23 cellular contexts compared by ENCODE assay signal in the genomic region with DNA sequence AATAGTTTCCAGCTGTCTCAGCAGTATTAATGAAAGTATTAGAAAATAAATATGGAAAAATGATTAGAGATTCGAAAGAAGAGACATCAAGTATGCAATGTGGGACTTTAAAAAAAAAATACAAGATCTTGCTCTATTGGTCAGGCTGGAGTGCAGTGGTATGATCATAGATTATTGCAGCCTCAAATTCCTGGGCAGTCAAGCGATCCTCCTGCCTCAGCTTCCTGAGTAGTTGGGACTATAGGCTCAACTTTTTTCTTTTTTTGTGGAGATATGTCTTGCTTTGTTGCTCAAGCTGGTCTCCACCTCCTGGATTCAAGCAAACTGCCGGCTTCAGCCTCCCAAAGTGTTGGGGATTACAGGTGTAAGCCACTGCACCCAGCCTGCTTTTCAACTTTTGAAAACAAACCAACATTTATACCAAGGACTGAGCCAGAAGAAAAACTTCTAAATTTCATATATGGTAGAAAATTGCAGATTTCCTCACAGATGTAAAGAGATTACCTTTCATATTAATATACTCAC.
"Had no signal": no experiment of that assay in that cellular context is flagged by ENCODE, and none has a peak within 500 bp of the region (broad histone marks: within the 10 kb centered on the region; RNA-seq: fewer than 3 reads in every experiment).

No MANE protein-coding gene starts in this region.

- H3K36me3 ChIP-seq: neutrophil, right atrium auricular region, sigmoid colon, suprapubic skin, thyroid gland had no signal

- DNase-seq: cerebellar nuclear complex; effector memory CD8-positive, alpha-beta T cell; foreskin keratinocyte; head of caudate nucleus; islet precursor cell; left cardiac atrium; left ventricle myocardium superior; mammary epithelial cell; naive thymus-derived CD4-positive, alpha-beta T cell; nephron progenitor cell; posterior cingulate gyrus; sigmoid colon; stimulated activated CD4-positive, alpha-beta T cell treated with anti-CD3 and anti-CD28 coated beads, Interleukin-2, amount 100 ng/mL, for 48 hours; stimulated activated naive CD8-positive, alpha-beta T cell treated with anti-CD3 and anti-CD28 coated beads, Interleukin-15, Interleukin-2, amounts not matched to agents 100 U/mL and 50 U/mL, for 24 hours had no signal

- H3K9me3 ChIP-seq: neutrophil, right atrium auricular region, sigmoid colon, suprapubic skin, thyroid gland had no signal

- H3K79me2 ChIP-seq: hepatocyte had no signal

- H3K4me1 Mint-ChIP-seq: naive thymus-derived CD4-positive, alpha-beta T cell had no signal

- H3K27me3 Mint-ChIP-seq: dendritic cell treated with granulocyte-macrophage colony-stimulating factor and Interleukin-4, amounts not matched to agents 40 ng/mL and 50 ng/mL, for 4 days; type B pancreatic cell had no signal

- H3K4me3 Mint-ChIP-seq: dendritic cell treated with granulocyte-macrophage colony-stimulating factor and Interleukin-4, amounts not matched to agents 40 ng/mL and 50 ng/mL, for 4 days; effector memory CD8-positive, alpha-beta T cell; naive thymus-derived CD4-positive, alpha-beta T cell; nephron progenitor cell; type B pancreatic cell had no signal

- H3K9me3 Mint-ChIP-seq: dendritic cell treated with granulocyte-macrophage colony-stimulating factor and Interleukin-4, amounts not matched to agents 40 ng/mL and 50 ng/mL, for 4 days; effector memory CD8-positive, alpha-beta T cell; naive thymus-derived CD4-positive, alpha-beta T cell; nephron progenitor cell had no signal

- H3K27me3 ChIP-seq: foreskin keratinocyte, hepatocyte, neutrophil, right atrium auricular region, sigmoid colon, suprapubic skin, thyroid gland had no signal

- H3K4me2 ChIP-seq: hepatocyte had no signal

- ATAC-seq: effector memory CD8-positive, alpha-beta T cell; foreskin keratinocyte; left cardiac atrium; left ventricle myocardium superior; naive thymus-derived CD4-positive, alpha-beta T cell; stimulated activated naive CD8-positive, alpha-beta T cell treated with anti-CD3 and anti-CD28 coated beads, Interleukin-15, Interleukin-2, amounts not matched to agents 100 U/mL and 50 U/mL, for 24 hours had no signal

- H3K4me1 ChIP-seq: right atrium auricular region had no signal

- H3K36me3 Mint-ChIP-seq: naive thymus-derived CD4-positive, alpha-beta T cell had no signal

- H3K27ac Mint-ChIP-seq: dendritic cell treated with granulocyte-macrophage colony-stimulating factor and Interleukin-4, amounts not matched to agents 40 ng/mL and 50 ng/mL, for 4 days; effector memory CD8-positive, alpha-beta T cell; naive thymus-derived CD4-positive, alpha-beta T cell; nephron progenitor cell had no signal

- H2AFZ ChIP-seq: hepatocyte had no signal

- H3K27ac ChIP-seq: epithelial cell of prostate, foreskin keratinocyte, hepatocyte, neutrophil, right atrium auricular region, sigmoid colon, skin epidermis, suprapubic skin, thyroid gland had no signal

- H3K4me3 ChIP-seq: hepatocyte, right atrium auricular region, sigmoid colon, skin epidermis, suprapubic skin, thyroid gland had no signal
